Comparison of ENCODE assay signal across 8 cellular contexts in the genomic region with DNA sequence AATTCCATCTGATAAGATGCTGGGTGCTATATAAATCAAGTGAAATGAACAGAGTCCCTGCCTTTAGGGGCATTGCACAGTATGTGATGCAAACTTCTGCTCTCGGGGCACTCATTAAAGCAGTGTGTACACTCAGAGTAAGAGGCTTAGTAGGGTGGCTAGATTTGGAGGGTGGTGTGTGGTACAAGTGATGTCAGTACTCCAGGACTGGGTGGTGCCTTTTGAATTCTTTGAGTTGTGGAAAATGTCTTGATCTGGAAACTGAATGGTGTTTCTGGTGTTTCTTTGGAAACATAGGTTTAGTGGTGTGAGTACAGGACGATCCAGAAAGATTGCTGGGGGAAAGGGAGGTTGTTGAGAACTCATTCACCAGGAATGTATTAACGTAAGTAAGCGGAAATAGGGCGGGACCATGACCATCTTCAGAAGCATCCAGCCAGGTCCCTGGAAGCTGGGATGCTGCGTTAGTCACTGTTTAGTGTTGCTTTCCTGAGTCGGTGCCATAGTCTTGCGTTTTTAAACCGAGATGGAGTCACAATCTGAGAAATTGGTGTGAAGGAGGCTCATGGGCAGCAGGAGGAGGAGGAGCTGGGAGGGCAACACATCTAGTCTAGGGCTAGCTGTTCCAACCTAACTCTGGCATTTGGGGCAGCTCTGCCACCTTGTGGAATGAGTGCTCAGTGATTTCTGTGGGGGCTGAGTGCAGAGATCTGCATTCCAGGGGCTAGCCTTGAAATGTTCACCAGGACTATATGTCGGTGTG.
DNase-seq lines count a peak whose midpoint lies in the region; ATAC-seq and TF ChIP-seq lines count a peak whose summit lies in the region.

No MANE protein-coding gene starts in this region.

- no peaks in the 10 kb centered on the region for H3K27me3 ChIP-seq in gastrocnemius medialis

- H3K27ac ChIP-seq in gastrocnemius medialis = peak overlapping the region; percentile 78 to 92 (median 84)

- intact Hi-C loops in gastrocnemius medialis (cut with DNase I; ENCODE audit: low total_unique reads) = loop anchor here (1.0 to 5.0 kb wide), 7 partner anchors 57 to 283 kb away; a partner anchor contains a TSS

- peak; percentile 76 for TF ChIP-seq CTCF in astrocyte of the cerebellum (IDR thresholded peaks at IDR 0.05; ENCODE audit: low read depth, low read length, missing control alignments)
- TF ChIP-seq CTCF in gastrocnemius medialis (IDR thresholded peaks at IDR 0.05 in 4 of 5, conservative IDR thresholded peaks at IDR 0.05 in 1 of 5) = peak; percentile 78 to 83 (median 82)

- ATAC-seq in gastrocnemius medialis = peak; percentile 82 to 87
- no peak for ATAC-seq in GM21515 (IDR thresholded peaks at IDR 0.05; ENCODE audit: unreplicated experiment)

- TF ChIP-seq POLR2A in gastrocnemius medialis (IDR thresholded peaks at IDR 0.05) = peak; percentile 7 to 25

- in situ Hi-C loops in astrocyte of the cerebellum (cut with HindIII; ENCODE audit: low sequenced_read_pairs) = no loop called here
- in situ Hi-C loops in gastrocnemius medialis (cut with MboI; ENCODE audit: low sequenced_read_pairs in 4 of 4) = loop anchor here (5.0 to 25.0 kb wide), 4 partner anchors 139 to 172 kb away; a partner anchor contains a TSS

- H3K4me3 ChIP-seq in astrocyte of the cerebellum (ENCODE audit: low read depth, low read length) = peak overlapping the region; percentile 22
- no peak overlapping the region for H3K4me3 ChIP-seq in gastrocnemius medialis

- H3K36me3 ChIP-seq in gastrocnemius medialis = no peaks in the 10 kb centered on the region

- H3K9me3 ChIP-seq in gastrocnemius medialis = no peaks in the 10 kb centered on the region

- peaks cover 25 to 40% of the 10 kb centered on the region in 2 donors for H3K4me1 ChIP-seq in gastrocnemius medialis

- DNase-seq in GF-D8 (lab: John Stamatoyannopoulos, UW) (peak; percentile 36), NAMALWA (ENCODE audit: low spot score) (peak; percentile 82), T-helper 9 cell (peak; percentile 31), astrocyte of the cerebellum (ENCODE audit: low read depth) (peak; percentile 98), hippocampal formation (lab: John Stamatoyannopoulos, UW) (peak; percentile 66 to 76), gastrocnemius medialis (peak; percentile 73 to 86), KG1 (lab: John Stamatoyannopoulos, UW) (no peak)
